Comparison of ENCODE assay signal across 19 cellular contexts in the genomic region with DNA sequence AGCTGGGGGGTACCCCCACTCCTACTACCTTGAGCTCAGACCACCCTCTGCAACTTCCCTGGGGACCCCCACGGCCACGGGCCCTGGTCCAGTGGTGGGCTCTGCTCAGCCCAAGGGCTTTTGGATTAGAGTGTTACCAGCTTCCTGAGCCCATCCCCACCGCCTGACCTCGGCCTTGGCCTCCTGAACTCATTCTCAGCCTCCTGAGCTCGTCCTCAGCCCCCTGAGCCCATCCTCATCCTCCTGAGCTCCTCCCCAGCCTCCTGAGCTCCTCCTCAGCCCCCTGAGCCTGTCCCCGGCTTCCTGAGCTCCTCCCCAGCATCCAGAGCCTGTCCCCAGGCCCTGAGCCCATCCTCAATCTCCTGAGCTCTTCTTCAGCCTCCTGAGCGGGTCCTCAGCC.
DNase-seq lines count a peak whose midpoint lies in the region; FAIRE-seq and TF ChIP-seq lines count a peak whose summit lies in the region.
"Had no signal": no experiment of that assay in that cellular context is flagged by ENCODE, and none has a peak within 500 bp of the region (broad histone marks: within the 10 kb centered on the region; RNA-seq: fewer than 3 reads in every experiment).

No MANE protein-coding gene starts in this region.

- H3K27ac ChIP-seq in endodermal cell (ENCODE audit: low read depth, low read length), result no peak overlapping the region
- no peak overlapping the region for H3K27ac ChIP-seq in neuronal stem cell (replicated peaks; ENCODE audit: low read length)
- H3K27ac ChIP-seq: 22Rv1 had no signal

- FAIRE-seq in D721Med (lab: Jason Lieb, UNC), result no peak
- FAIRE-seq: GM12892 had no signal

- H2BK12ac ChIP-seq in neuronal stem cell (ENCODE audit: low read length), result no peak overlapping the region

- H3K4me2 ChIP-seq in neuronal stem cell (ENCODE audit: insufficient read depth, low read length, poor library complexity, severe bottlenecking), result no peak overlapping the region
- H3K4me2 ChIP-seq: GM23338 had no signal

- H2BK5ac ChIP-seq in neuronal stem cell (ENCODE audit: low read length), result no peak overlapping the region

- peaks cover 12% of the 10 kb centered on the region for H3K4me1 Mint-ChIP-seq in activated CD4-positive, alpha-beta T cell treated with anti-CD3 and anti-CD28 coated beads, Interleukin-2, amount 10 ng/mL, durations not matched to agents 24 days and 14 days
- H3K4me1 Mint-ChIP-seq in endodermal cell, result peaks cover 34% of the 10 kb centered on the region

- peak overlapping the region; percentile 22 for H3K27ac Mint-ChIP-seq in activated CD4-positive, alpha-beta T cell treated with anti-CD3 and anti-CD28 coated beads, Interleukin-2, amount 10 ng/mL, durations not matched to agents 24 days and 14 days
- H3K27ac Mint-ChIP-seq in endodermal cell, result no peak overlapping the region
- H3K27ac Mint-ChIP-seq: GM23338 had no signal

- no peak overlapping the region for H3K14ac ChIP-seq in neuronal stem cell (ENCODE audit: low read length)

- H3K4me1 ChIP-seq in endodermal cell (ENCODE audit: control insufficient read depth, insufficient read depth, low read length) (no peaks in the 10 kb centered on the region), neuronal stem cell (ENCODE audit: control insufficient read depth in 2 of 2, insufficient read depth in 1 of 2, low read depth in 1 of 2, low read length in 2 of 2) (peaks cover 3 to 36% of the 10 kb centered on the region in 2 donors)

- WGBS in endodermal cell (ENCODE audit: insufficient coverage in 1 of 2, insufficient read length in 1 of 2), 2 experiments, result 92 to 100% methylated on average over 3 to 7 of the region's 7 CpGs
- WGBS in neuronal stem cell (ENCODE audit: extremely low coverage in 2 of 2, insufficient read length in 2 of 2, insufficient replicate concordance in 1 of 2), 2 donors, result no CpG with 5 or more reads among the region's 7 CpGs

- no peak overlapping the region for H2BK120ac ChIP-seq in neuronal stem cell (ENCODE audit: low read depth, low read length)

- peaks cover 6% of the 10 kb centered on the region for H3K79me1 ChIP-seq in neuronal stem cell (ENCODE audit: low read depth, low read length)

- no peaks in the 10 kb centered on the region for H3K9me3 ChIP-seq in endodermal cell (ENCODE audit: control insufficient read depth, low read length)
- H3K9me3 ChIP-seq in neuronal stem cell (replicated peaks in 1 of 2; ENCODE audit: control insufficient read depth in 2 of 2, insufficient read depth in 1 of 2, low read depth in 1 of 2, low read length in 2 of 2), result peaks cover 0 to 3% of the 10 kb centered on the region in 2 donors

- H3K27me3 ChIP-seq in H7 (ENCODE audit: control insufficient read depth, insufficient read depth, low read length) (no peaks in the 10 kb centered on the region), endodermal cell (ENCODE audit: control insufficient read depth, insufficient read depth, low read length, poor library complexity, severe bottlenecking) (no peaks in the 10 kb centered on the region), neuronal stem cell (ENCODE audit: control insufficient read depth in 3 of 3, insufficient read depth in 3 of 3, low read depth in 1 of 3, low read length in 3 of 3) (peaks cover 0 to 46% (median 3%) of the 10 kb centered on the region in 3 experiments)

- peak overlapping the region; percentile 69 for H3K18ac ChIP-seq in neuronal stem cell (ENCODE audit: low read length)

- intact Hi-C loops in activated CD4-positive, alpha-beta T cell treated with anti-CD3 and anti-CD28 coated beads, Interleukin-2, amount 10 ng/mL, durations not matched to agents 24 days and 14 days (cut with micrococcal nuclease), result no loop called here

- no peaks in the 10 kb centered on the region for H3K27me3 Mint-ChIP-seq in activated CD4-positive, alpha-beta T cell treated with anti-CD3 and anti-CD28 coated beads, Interleukin-2, amount 10 ng/mL, durations not matched to agents 24 days and 14 days
- peaks cover 2% of the 10 kb centered on the region for H3K27me3 Mint-ChIP-seq in endodermal cell (ENCODE audit: insufficient read depth)

- TF ChIP-seq CTCF in endodermal cell (conservative IDR thresholded peaks at IDR 0.05) (no peak), D721Med (IDR thresholded peaks at IDR 0.05; ENCODE audit: insufficient read depth, missing control alignments) (no peak)

- no peaks in the 10 kb centered on the region for H3K9me3 Mint-ChIP-seq in activated CD4-positive, alpha-beta T cell treated with anti-CD3 and anti-CD28 coated beads, Interleukin-2, amount 10 ng/mL, durations not matched to agents 24 days and 14 days
- H3K9me3 Mint-ChIP-seq in endodermal cell, result no peaks in the 10 kb centered on the region
- H3K9me3 Mint-ChIP-seq: CD8-positive, alpha-beta memory T cell; GM23338 had no signal

- no peak overlapping the region for H3K4ac ChIP-seq in neuronal stem cell (ENCODE audit: low read length)

- H2BK15ac ChIP-seq in neuronal stem cell (ENCODE audit: low read length), result peak overlapping the region; percentile 76

- H3K4me3 Mint-ChIP-seq in activated CD4-positive, alpha-beta T cell treated with anti-CD3 and anti-CD28 coated beads, Interleukin-2, amount 10 ng/mL, durations not matched to agents 24 days and 14 days, result no peak overlapping the region
- H3K4me3 Mint-ChIP-seq in endodermal cell, result no peak overlapping the region
- H3K4me3 Mint-ChIP-seq: CD8-positive, alpha-beta memory T cell; GM23338 had no signal

- no peak overlapping the region for H3K23ac ChIP-seq in neuronal stem cell (ENCODE audit: low read depth, low read length, poor library complexity)

- H3K9ac ChIP-seq in endodermal cell (ENCODE audit: extremely low read depth, low read length, poor library complexity, severe bottlenecking) (no peak overlapping the region), neuronal stem cell (ENCODE audit: low read depth, low read length, poor library complexity) (no peak overlapping the region)

- no peak overlapping the region for H4K91ac ChIP-seq in neuronal stem cell (ENCODE audit: low read depth, low read length, poor library complexity)

- no peak overlapping the region for H2AFZ ChIP-seq in neuronal stem cell (ENCODE audit: low read length)
- H2AFZ ChIP-seq: GM23338 had no signal

- no peak for DNase-seq in activated CD4-positive, alpha-beta T cell treated with anti-CD3 and anti-CD28 coated beads, Interleukin-2, amount 10 ng/mL, durations not matched to agents 24 days and 14 days
- no peak for DNase-seq in activated CD4-positive, alpha-beta T cell treated with anti-CD3 and anti-CD28 coated beads, Interleukin-2, amount 50 U/mL, for 4 hours
- DNase-seq in H7 (peak; percentile 37), endodermal cell (peak; percentile 26), neuronal stem cell (ENCODE audit: low spot score) (no peak), D721Med (ENCODE audit: insufficient read length, low spot score) (no peak), iPS-NIHi7 (ENCODE audit: extremely low spot score) (no peak)
- no peak for DNase-seq in stimulated activated CD4-positive, alpha-beta T cell treated with anti-CD3 and anti-CD28 coated beads, Interleukin-4, amount 100 ng/mL, for 4 hours
- DNase-seq: CD8-positive, alpha-beta memory T cell; GF-D8; KG1; NCI-H1436; NCI-H2029 treated with DMSO at 0.1 percent for 48 hours; NCI-H2171 treated with DMSO at 0.1 percent for 48 hours; NCI-H510A; NCI-H82 had no signal

- H3K36me3 ChIP-seq in H7 (replicated peaks; ENCODE audit: control insufficient read depth, insufficient read depth, low read length), result no peaks in the 10 kb centered on the region; the same call in 1 of the 2 replicates
- H3K36me3 ChIP-seq in endodermal cell (ENCODE audit: control insufficient read depth, insufficient read depth, low read length), result no peaks in the 10 kb centered on the region
- no peaks in the 10 kb centered on the region for H3K36me3 ChIP-seq in neuronal stem cell (replicated peaks in 1 of 2; ENCODE audit: control insufficient read depth in 2 of 2, insufficient read depth in 2 of 2, low read length in 2 of 2)

- H3K36me3 Mint-ChIP-seq in activated CD4-positive, alpha-beta T cell treated with anti-CD3 and anti-CD28 coated beads, Interleukin-2, amount 10 ng/mL, durations not matched to agents 24 days and 14 days (ENCODE audit: low read depth), result no peaks in the 10 kb centered on the region
- H3K36me3 Mint-ChIP-seq in endodermal cell (ENCODE audit: low read depth), result no peaks in the 10 kb centered on the region
- H3K36me3 Mint-ChIP-seq: CD8-positive, alpha-beta memory T cell had no signal

- H2AK5ac ChIP-seq in neuronal stem cell (ENCODE audit: low read depth, low read length), result peak overlapping the region; percentile 51

- H3K4me3 ChIP-seq in H7 (ENCODE audit: insufficient read depth, low read depth, low read length) (no peak overlapping the region), endodermal cell (ENCODE audit: low read length) (no peak overlapping the region), neuronal stem cell (ENCODE audit: low read length in 2 of 2) (no peak overlapping the region)
- H3K4me3 ChIP-seq: GM23338 had no signal

- no peak overlapping the region for H4K8ac ChIP-seq in neuronal stem cell (ENCODE audit: low read depth, low read length)

Comparison
In these comparisons a context has a peak if more than half of its experiments do, and no peak if none do; other contexts are left out.
1. DNase-seq: peak in H7 (single experiment) and endodermal cell (single experiment); none in activated CD4-positive, alpha-beta T cell treated with anti-CD3 and anti-CD28 coated beads, Interleukin-2, amount 10 ng/mL, durations not matched to agents 24 days and 14 days (single experiment), activated CD4-positive, alpha-beta T cell treated with anti-CD3 and anti-CD28 coated beads, Interleukin-2, amount 50 U/mL, for 4 hours (0 of 2), neuronal stem cell (single experiment), D721Med (single experiment), stimulated activated CD4-positive, alpha-beta T cell treated with anti-CD3 and anti-CD28 coated beads, Interleukin-4, amount 100 ng/mL, for 4 hours (0 of 2) and iPS-NIHi7 (single experiment).